ENCODE assay signal across 9 cellular contexts in genomic region chr6:75204959-75205775, GRCh38. TPM values are rescaled to one million over a fixed set of nuclear protein-coding genes. Genes with fewer than 3 reads are reported as not detected.
DNase-seq lines count a peak whose midpoint lies in the region; ATAC-seq and TF ChIP-seq lines count a peak whose summit lies in the region.
"Had no signal": no experiment of that assay in that cellular context is flagged by ENCODE, and none has a peak within 500 bp of the region (broad histone marks: within the 10 kb centered on the region; RNA-seq: fewer than 3 reads in every experiment).

No MANE protein-coding gene starts in this region.

- peak; percentile 75 for DNase-seq in activated CD4-positive, alpha-beta T cell treated with anti-CD3 and anti-CD28 coated beads, Interleukin-2, amount 10 ng/mL, durations not matched to agents 24 days and 14 days
- no peak for DNase-seq in activated CD4-positive, alpha-beta T cell treated with anti-CD3 and anti-CD28 coated beads for 4 hours
- peak; percentile 31 for DNase-seq in activated CD4-positive, alpha-beta memory T cell treated with anti-CD3 and anti-CD28 coated beads for 36 hours
- DNase-seq in fibroblast of villous mesenchyme (ENCODE audit: low read depth) = peak; percentile 82
- no peak for DNase-seq in osteocyte (ENCODE audit: extremely low spot score, unreplicated experiment)
- no peak for DNase-seq in COLO829 (ENCODE audit: low spot score)
- DNase-seq in cerebellum (ENCODE audit: low spot score) = no peak

- peak overlapping the region; percentile 93 for H3K4me3 ChIP-seq in fibroblast of villous mesenchyme (ENCODE audit: low read depth, low read length)

- TF ChIP-seq CTCF in fibroblast of villous mesenchyme (IDR thresholded peaks at IDR 0.05; ENCODE audit: insufficient read depth, low read depth, low read length) = no peak
- TF ChIP-seq CTCF in osteocyte (IDR thresholded peaks at IDR 0.05) = no peak

- peak overlapping the region; percentile 74 for H3K4me3 Mint-ChIP-seq in activated CD4-positive, alpha-beta T cell treated with anti-CD3 and anti-CD28 coated beads, Interleukin-2, amount 10 ng/mL, durations not matched to agents 24 days and 14 days
- H3K4me3 Mint-ChIP-seq in activated CD4-positive, alpha-beta memory T cell treated with anti-CD3 and anti-CD28 coated beads for 36 hours = peak overlapping the region; percentile 39
- H3K4me3 Mint-ChIP-seq in osteocyte (ENCODE audit: unreplicated experiment) = peak overlapping the region; percentile 100

- intact Hi-C loops in activated CD4-positive, alpha-beta T cell treated with anti-CD3 and anti-CD28 coated beads, Interleukin-2, amount 10 ng/mL, durations not matched to agents 24 days and 14 days (cut with micrococcal nuclease) = loop anchor here (5.0 to 10.0 kb wide), 4 partner anchors 118 to 1528 kb away; no protein-coding TSS in a partner anchor
- intact Hi-C loops in activated CD4-positive, alpha-beta memory T cell treated with anti-CD3 and anti-CD28 coated beads for 36 hours (cut with micrococcal nuclease) = loop anchor here (1.0 to 10.0 kb wide), 3 partner anchors 630 to 1528 kb away; no protein-coding TSS in a partner anchor

- POLR2A ChIA-PET in activated CD4-positive, alpha-beta memory T cell treated with anti-CD3 and anti-CD28 coated beads for 36 hours (lab: Charles Lee) = no interaction called here

- no peaks in the 10 kb centered on the region for H3K9me3 Mint-ChIP-seq in activated CD4-positive, alpha-beta T cell treated with anti-CD3 and anti-CD28 coated beads, Interleukin-2, amount 10 ng/mL, durations not matched to agents 24 days and 14 days
- no peaks in the 10 kb centered on the region for H3K9me3 Mint-ChIP-seq in activated CD4-positive, alpha-beta memory T cell treated with anti-CD3 and anti-CD28 coated beads for 36 hours
- no peaks in the 10 kb centered on the region for H3K9me3 Mint-ChIP-seq in osteocyte (ENCODE audit: unreplicated experiment)

- H3K27ac Mint-ChIP-seq in activated CD4-positive, alpha-beta T cell treated with anti-CD3 and anti-CD28 coated beads, Interleukin-2, amount 10 ng/mL, durations not matched to agents 24 days and 14 days = peak overlapping the region; percentile 57
- H3K27ac Mint-ChIP-seq in activated CD4-positive, alpha-beta memory T cell treated with anti-CD3 and anti-CD28 coated beads for 36 hours = no peak overlapping the region
- H3K27ac Mint-ChIP-seq in osteocyte (ENCODE audit: unreplicated experiment) = peak overlapping the region; percentile 98

- peaks cover 84% of the 10 kb centered on the region for H3K27me3 Mint-ChIP-seq in activated CD4-positive, alpha-beta T cell treated with anti-CD3 and anti-CD28 coated beads, Interleukin-2, amount 10 ng/mL, durations not matched to agents 24 days and 14 days
- peaks cover 74% of the 10 kb centered on the region for H3K27me3 Mint-ChIP-seq in activated CD4-positive, alpha-beta memory T cell treated with anti-CD3 and anti-CD28 coated beads for 36 hours
- H3K27me3 Mint-ChIP-seq in osteocyte (ENCODE audit: unreplicated experiment) = no peaks in the 10 kb centered on the region

- peaks cover 1% of the 10 kb centered on the region for H3K36me3 Mint-ChIP-seq in activated CD4-positive, alpha-beta T cell treated with anti-CD3 and anti-CD28 coated beads, Interleukin-2, amount 10 ng/mL, durations not matched to agents 24 days and 14 days (ENCODE audit: low read depth)
- H3K36me3 Mint-ChIP-seq in activated CD4-positive, alpha-beta memory T cell treated with anti-CD3 and anti-CD28 coated beads for 36 hours = no peaks in the 10 kb centered on the region
- H3K36me3 Mint-ChIP-seq in osteocyte (ENCODE audit: unreplicated experiment) = peaks cover 19% of the 10 kb centered on the region

- peaks cover 52% of the 10 kb centered on the region for H3K4me1 Mint-ChIP-seq in activated CD4-positive, alpha-beta T cell treated with anti-CD3 and anti-CD28 coated beads, Interleukin-2, amount 10 ng/mL, durations not matched to agents 24 days and 14 days
- peaks cover 53% of the 10 kb centered on the region for H3K4me1 Mint-ChIP-seq in activated CD4-positive, alpha-beta memory T cell treated with anti-CD3 and anti-CD28 coated beads for 36 hours (ENCODE audit: low read depth)
- H3K4me1 Mint-ChIP-seq in osteocyte (ENCODE audit: unreplicated experiment) = peaks cover 56% of the 10 kb centered on the region

- ATAC-seq in GM19397 (IDR thresholded peaks at IDR 0.05; ENCODE audit: unreplicated experiment) = no peak

- CTCF ChIA-PET in activated CD4-positive, alpha-beta memory T cell treated with anti-CD3 and anti-CD28 coated beads for 36 hours (lab: Charles Lee) = interaction anchor here (0.6 to 10.7 kb wide), 10 partner anchors 8 to 1472 kb away, joined by 3 to 129 read pairs (median 4); no protein-coding TSS in a partner anchor

RNA-seq across cellular contexts. Expression of gene COL12A1, which starts 0.7 kb away (rescaled TPM):
- total RNA-seq in activated CD4-positive, alpha-beta T cell treated with anti-CD3 and anti-CD28 coated beads, Interleukin-2, amount 10 ng/mL, durations not matched to agents 24 days and 14 days = 0.05 TPM in 1 of 2 replicates, not detected in the other
- not detected for total RNA-seq in activated CD4-positive, alpha-beta memory T cell treated with anti-CD3 and anti-CD28 coated beads for 36 hours
- 1,107 and 1,335 TPM in 2 replicates for total RNA-seq in fibroblast of villous mesenchyme
- 2,335 and 2,423 TPM in 2 replicates for total RNA-seq in osteocyte
- 42.9 TPM for total RNA-seq in cerebellum
- total RNA-seq: activated CD8-positive, alpha-beta memory T cell treated with anti-CD3 and anti-CD28 coated beads for 36 hours had no signal

RNA-seq across cellular contexts. Expression of gene COX7A2, which starts 38.4 kb away (rescaled TPM):
- total RNA-seq in activated CD4-positive, alpha-beta T cell treated with anti-CD3 and anti-CD28 coated beads, Interleukin-2, amount 10 ng/mL, durations not matched to agents 24 days and 14 days = 490 and 538 TPM in 2 replicates
- 100 to 1,000 TPM; 564 to 566 TPM for total RNA-seq in activated CD4-positive, alpha-beta memory T cell treated with anti-CD3 and anti-CD28 coated beads for 36 hours
- 114 and 120 TPM in 2 replicates for total RNA-seq in fibroblast of villous mesenchyme
- 253 and 267 TPM in 2 replicates for total RNA-seq in osteocyte
- 102 TPM for total RNA-seq in cerebellum

Comparison
In these comparisons a context has a peak if more than half of its experiments do, and no peak if none do; other contexts are left out.
1. DNase-seq: peak in activated CD4-positive, alpha-beta T cell treated with anti-CD3 and anti-CD28 coated beads, Interleukin-2, amount 10 ng/mL, durations not matched to agents 24 days and 14 days (single experiment), activated CD4-positive, alpha-beta memory T cell treated with anti-CD3 and anti-CD28 coated beads for 36 hours (single experiment) and fibroblast of villous mesenchyme (single experiment); none in activated CD4-positive, alpha-beta T cell treated with anti-CD3 and anti-CD28 coated beads for 4 hours (0 of 2), osteocyte (single experiment), COLO829 (single experiment) and cerebellum (single experiment).
2. H3K4me3 Mint-ChIP-seq: peak in every context shown above with its lines; median percentile 100 in osteocyte; 74 in activated CD4-positive, alpha-beta T cell treated with anti-CD3 and anti-CD28 coated beads, Interleukin-2, amount 10 ng/mL, durations not matched to agents 24 days and 14 days; 39 in activated CD4-positive, alpha-beta memory T cell treated with anti-CD3 and anti-CD28 coated beads for 36 hours.
3. RNA of gene COL12A1, which starts 0.7 kb away (total RNA-seq): 2,335 to 2,423 TPM in osteocyte, 1,107 to 1,335 TPM in fibroblast of villous mesenchyme and 42.9 TPM in cerebellum (single experiment); not detected in activated CD4-positive, alpha-beta memory T cell treated with anti-CD3 and anti-CD28 coated beads for 36 hours and 0.05 TPM in activated CD4-positive, alpha-beta T cell treated with anti-CD3 and anti-CD28 coated beads, Interleukin-2, amount 10 ng/mL, durations not matched to agents 24 days and 14 days; every median in the first group is over 10 times any median in the second.